In genomic region chr20:57167971-57168693, GRCh38 we compare ENCODE assay signal across 12 cellular contexts.
DNase-seq lines count a peak whose midpoint lies in the region; ATAC-seq and TF ChIP-seq lines count a peak whose summit lies in the region.
"Had no signal": no experiment of that assay in that cellular context is flagged by ENCODE, and none has a peak within 500 bp of the region (broad histone marks: within the 10 kb centered on the region; RNA-seq: fewer than 3 reads in every experiment).

No MANE protein-coding gene starts in this region.

- H3K9me3 ChIP-seq in duodenal mucosa (ENCODE audit: control insufficient read depth in 1 of 2, low read length in 2 of 2) (no peaks in the 10 kb centered on the region), upper lobe of left lung (no peaks in the 10 kb centered on the region), body of pancreas (no peaks in the 10 kb centered on the region), stomach (peaks cover 0 to 5% (median 0%) of the 10 kb centered on the region in 4 donors)
- H3K9me3 ChIP-seq: Peyer's patch, thoracic aorta had no signal

- H3K4ac ChIP-seq in mesendoderm (ENCODE audit: low read depth, low read length): no peak overlapping the region

- TF ChIP-seq EP300 in upper lobe of left lung (IDR thresholded peaks at IDR 0.05): no peak
- TF ChIP-seq EP300 in stomach (IDR thresholded peaks at IDR 0.05): no peak

- no peak overlapping the region for H2BK120ac ChIP-seq in mesendoderm (ENCODE audit: low read depth, low read length)

- H3K4me3 ChIP-seq in duodenal mucosa (ENCODE audit: low read depth in 1 of 2, low read length in 2 of 2): no peak overlapping the region
- H3K4me3 ChIP-seq in mesendoderm (ENCODE audit: low read length): no peak overlapping the region
- no peak overlapping the region for H3K4me3 ChIP-seq in upper lobe of left lung
- no peak overlapping the region for H3K4me3 ChIP-seq in body of pancreas
- no peak overlapping the region for H3K4me3 ChIP-seq in stomach
- H3K4me3 ChIP-seq: Peyer's patch, thoracic aorta had no signal

- H3K4me1 ChIP-seq in duodenal mucosa (ENCODE audit: control insufficient read depth in 1 of 2, insufficient read depth in 2 of 2, low read length in 2 of 2): no peaks in the 10 kb centered on the region
- H3K4me1 ChIP-seq in mesendoderm (ENCODE audit: control insufficient read depth, low read depth, low read length): no peaks in the 10 kb centered on the region
- H3K4me1 ChIP-seq in upper lobe of left lung: no peaks in the 10 kb centered on the region
- H3K4me1 ChIP-seq in body of pancreas: no peaks in the 10 kb centered on the region
- H3K4me1 ChIP-seq in stomach: no peaks in the 10 kb centered on the region
- H3K4me1 ChIP-seq: Peyer's patch had no signal

- peak overlapping the region; percentile 16 for H3K27ac ChIP-seq in duodenal mucosa (ENCODE audit: low read depth, low read length)
- no peak overlapping the region for H3K27ac ChIP-seq in mesendoderm (ENCODE audit: low read depth, low read length)
- peak overlapping the region in 2 of 4 donors; percentile 14 to 42 for H3K27ac ChIP-seq in upper lobe of left lung
- H3K27ac ChIP-seq in body of pancreas: no peak overlapping the region
- peak overlapping the region in 1 of 5 donors; percentile 22 for H3K27ac ChIP-seq in stomach
- H3K27ac ChIP-seq: thoracic aorta had no signal

- H3K56ac ChIP-seq in mesendoderm (ENCODE audit: low read length): no peak overlapping the region

- H3K18ac ChIP-seq in mesendoderm (ENCODE audit: low read length): no peak overlapping the region

- no peak overlapping the region for H2BK15ac ChIP-seq in mesendoderm (replicated peaks; ENCODE audit: low read depth)

- no peak overlapping the region for H3K9ac ChIP-seq in duodenal mucosa (ENCODE audit: low read depth in 1 of 2, low read length in 2 of 2)
- H3K9ac ChIP-seq in mesendoderm (ENCODE audit: low read length): no peak overlapping the region

- peak; percentile 48 for DNase-seq in HEK293T (ENCODE audit: extremely low spot score)
- DNase-seq in mesendoderm: peak; percentile 45
- peak; percentile 28 to 65 for DNase-seq in upper lobe of left lung
- no peak for DNase-seq in body of pancreas
- no peak for DNase-seq in stomach
- DNase-seq: activated T-cell treated with anti-CD3 and anti-CD28 coated beads for 4 hours, NCI-H187 had no signal

- CTCF ChIA-PET in HEK293T (lab: Yijun Ruan, JAX): no interaction called here

- H2BK5ac ChIP-seq in mesendoderm (ENCODE audit: low read length): no peak overlapping the region

- no peaks in the 10 kb centered on the region for H3K79me1 ChIP-seq in mesendoderm (ENCODE audit: low read length)

- POLR2A ChIA-PET in HEK293T (lab: Yijun Ruan, JAX): interaction anchor here (1.3 kb wide), 1 partner anchor 84 kb away, joined by 3 read pairs; no protein-coding TSS in a partner anchor

- no peak overlapping the region for H2AK5ac ChIP-seq in mesendoderm (ENCODE audit: low read length)

- H3K79me2 ChIP-seq in mesendoderm (ENCODE audit: control insufficient read depth, insufficient read depth, low read length): no peaks in the 10 kb centered on the region

- no peak overlapping the region for H3K23ac ChIP-seq in mesendoderm (ENCODE audit: low read length)

- no peak overlapping the region for H4K5ac ChIP-seq in mesendoderm (ENCODE audit: low read length)

- no peak for TF ChIP-seq CTCF in upper lobe of left lung (IDR thresholded peaks at IDR 0.05)
- no peak for TF ChIP-seq CTCF in body of pancreas (IDR thresholded peaks at IDR 0.05)
- no peak for TF ChIP-seq CTCF in stomach (IDR thresholded peaks at IDR 0.05)

- ATAC-seq in upper lobe of left lung (ENCODE audit: low FRiP score in 2 of 2) (no peak), body of pancreas (no peak), GM21423 (IDR thresholded peaks at IDR 0.05; ENCODE audit: unreplicated experiment) (no peak)
- ATAC-seq: HepG2 had no signal

- no peak overlapping the region for H4K8ac ChIP-seq in mesendoderm (ENCODE audit: low read depth, low read length)

- H3K27me3 ChIP-seq in duodenal mucosa (ENCODE audit: control insufficient read depth in 1 of 2, insufficient read depth in 2 of 2, low read length in 2 of 2): no peaks in the 10 kb centered on the region
- no peaks in the 10 kb centered on the region for H3K27me3 ChIP-seq in mesendoderm (ENCODE audit: insufficient read depth, low read length, poor library complexity)
- H3K27me3 ChIP-seq in upper lobe of left lung: no peaks in the 10 kb centered on the region
- no peaks in the 10 kb centered on the region for H3K27me3 ChIP-seq in body of pancreas
- H3K27me3 ChIP-seq in stomach: no peaks in the 10 kb centered on the region
- H3K27me3 ChIP-seq: Peyer's patch had no signal

- H3K36me3 ChIP-seq in duodenal mucosa (ENCODE audit: control insufficient read depth in 1 of 2, insufficient read depth in 2 of 2, low read length in 2 of 2): no peaks in the 10 kb centered on the region
- H3K36me3 ChIP-seq in mesendoderm (ENCODE audit: control insufficient read depth, insufficient read depth, low read length): no peaks in the 10 kb centered on the region
- no peaks in the 10 kb centered on the region for H3K36me3 ChIP-seq in upper lobe of left lung
- H3K36me3 ChIP-seq in body of pancreas (replicated peaks in 1 of 2; ENCODE audit: insufficient read depth in 1 of 2, low read depth in 2 of 2): no peaks in the 10 kb centered on the region
- H3K36me3 ChIP-seq in stomach: no peaks in the 10 kb centered on the region
- H3K36me3 ChIP-seq: Peyer's patch, thoracic aorta had no signal

- no CpG with 5 or more reads among the region's 26 CpGs for WGBS in mesendoderm (ENCODE audit: extremely low coverage, insufficient coverage, low lambda C conversion rate)
- 61 to 63% methylated on average over 25 to 26 of the region's 26 CpGs for WGBS in upper lobe of left lung, 2 donors
- WGBS in body of pancreas, 2 donors: 72% methylated on average over 18 to 26 of the region's 26 CpGs
- 66 to 79% (median 71%) methylated on average over 16 to 26 of the region's 26 CpGs for WGBS in stomach, 5 donors

- intact Hi-C loops in body of pancreas (cut with DNase I): no loop called here
- intact Hi-C loops in stomach (cut with DNase I; ENCODE audit: low total_unique reads): no loop called here

- no peak overlapping the region for H3K4me2 ChIP-seq in mesendoderm (ENCODE audit: low read length)

- TF ChIP-seq POLR2A in upper lobe of left lung (IDR thresholded peaks at IDR 0.05) (no peak), body of pancreas (IDR thresholded peaks at IDR 0.05) (no peak), stomach (IDR thresholded peaks at IDR 0.05) (no peak)

TF ChIP-seq in HEK293T, 16 proteins besides CTCF, POLR2A, EP300 and RAD21:
- TF ChIP-seq PKNOX1 (IDR thresholded peaks at IDR 0.05) (peak; percentile 70), CTBP1 (IDR thresholded peaks at IDR 0.05; ENCODE audit: borderline replicate concordance) (peak; percentile 73), SUZ12 (IDR thresholded peaks at IDR 0.05) (no peak), ELF4 (IDR thresholded peaks at IDR 0.05) (no peak)
TF ChIP-seq in HEK293T: peak in this region for 2.

Comparison
In these comparisons a context has a peak if more than half of its experiments do, and no peak if none do; other contexts are left out.
1. DNase-seq: peak in HEK293T (single experiment), mesendoderm (single experiment) and upper lobe of left lung (2 of 2); none in body of pancreas (0 of 4) and stomach (single experiment).